ENCODE assay signal across 1 cellular context in the genomic region with DNA sequence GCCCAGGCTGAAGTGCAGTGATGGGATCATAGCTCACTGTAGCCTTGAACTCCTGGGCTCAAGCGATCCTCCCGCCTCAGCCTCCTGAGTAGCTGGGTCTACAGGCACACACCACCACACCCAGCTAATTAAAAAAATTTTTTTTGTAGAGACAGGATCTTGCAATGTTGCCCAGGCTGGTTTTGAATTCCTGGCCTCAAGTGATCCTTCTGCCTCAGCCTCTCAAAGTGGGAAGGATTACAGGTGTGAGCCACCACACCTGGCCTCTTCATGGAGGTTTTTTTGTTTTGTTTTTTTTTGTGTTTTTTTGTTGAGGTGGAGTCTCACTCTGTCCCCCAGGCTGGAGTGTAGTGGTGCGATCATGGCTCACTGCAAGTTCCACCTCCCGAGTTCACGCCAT. TPM values are rescaled to one million over a fixed set of nuclear protein-coding genes. Genes with fewer than 3 reads are reported as not detected.
"Had no signal": no experiment of that assay in that cellular context is flagged by ENCODE, and none has a peak within 500 bp of the region (broad histone marks: within the 10 kb centered on the region; RNA-seq: fewer than 3 reads in every experiment).

No MANE protein-coding gene starts in this region.

RNA-seq across cellular contexts. Expression of gene TLX1, which starts 23.4 kb away (rescaled TPM):
- total RNA-seq: GM12878 had no signal
- polyA plus RNA-seq: GM12878 had no signal
